11 cellular contexts compared by ENCODE assay signal in genomic region chr11:75330279-75330678, GRCh38. TPM values are rescaled to one million over a fixed set of nuclear protein-coding genes. Genes with fewer than 3 reads are reported as not detected.
A peak's percentile ranks its signal among the peaks of the same experiment; 100 is the strongest.
DNase-seq lines count a peak whose midpoint lies in the region; ATAC-seq, FAIRE-seq and TF ChIP-seq lines count a peak whose summit lies in the region.
"Had no signal": no experiment of that assay in that cellular context is flagged by ENCODE, and none has a peak within 500 bp of the region (broad histone marks: within the 10 kb centered on the region; RNA-seq: fewer than 3 reads in every experiment).

No MANE protein-coding gene starts in this region.

- no peaks in the 10 kb centered on the region for H3K9me1 ChIP-seq in endothelial cell of umbilical vein (replicated peaks; ENCODE audit: control insufficient read depth, extremely low read depth, insufficient read depth, low read length)

- 0% methylated on average over 1 of the region's 1 CpG for WGBS in pancreas, 2 donors

- peak; percentile 39 for DNase-seq in NCI-H146 (lab: John Stamatoyannopoulos, UW)
- DNase-seq in NCI-H146 treated with DMSO at 0.1 percent for 48 hours (lab: John Stamatoyannopoulos, UW; ENCODE audit: unreplicated experiment), result no peak
- peak; percentile 77 for DNase-seq in NCI-H69 (lab: John Stamatoyannopoulos, UW)
- DNase-seq in endothelial cell of umbilical vein (ENCODE audit: low read depth, low spot score), result peak; percentile 21
- DNase-seq in pancreas, result no peak
- DNase-seq in NCI-H1092 treated with DMSO at 0.1 percent for 48 hours (lab: John Stamatoyannopoulos, UW), result no peak
- DNase-seq in effector CD4-positive, alpha-beta T cell, result no peak
- DNase-seq in NOMO-1 treated with DMSO at 0.1 percent for 48 hours (lab: John Stamatoyannopoulos, UW; ENCODE audit: unreplicated experiment), result no peak
- DNase-seq: activated effector memory CD4-positive, alpha-beta T cell treated with anti-CD3 and anti-CD28 coated beads, Interleukin-2, amount 50 U/mL, for 16 hours; NCI-H345 had no signal

- no peaks in the 10 kb centered on the region for H3K9me3 ChIP-seq in endothelial cell of umbilical vein (replicated peaks; ENCODE audit: control insufficient read depth, insufficient read depth, low read length)
- H3K9me3 ChIP-seq in pancreas, result no peaks in the 10 kb centered on the region

- dilution Hi-C loops in endothelial cell of umbilical vein (cut with MboI; ENCODE audit: extremely low pct_ligation_motif_present, low sequenced_read_pairs), result no loop called here

- H3K9ac ChIP-seq in endothelial cell of umbilical vein (replicated peaks; ENCODE audit: extremely low read depth, insufficient read depth, low read length), result no peak overlapping the region

- peak in 1 of 4 donors; percentile 30 for ATAC-seq in pancreas
- ATAC-seq: left lobe of liver had no signal

- H4K20me1 ChIP-seq in endothelial cell of umbilical vein (replicated peaks; ENCODE audit: control insufficient read depth, extremely low read depth, insufficient read depth, low read length), result no peaks in the 10 kb centered on the region

- intact Hi-C loops in endothelial cell of umbilical vein (cut with micrococcal nuclease) (no loop called here), pancreas (cut with DNase I) (no loop called here)

- no peak overlapping the region for H3K4me2 ChIP-seq in endothelial cell of umbilical vein (ENCODE audit: insufficient read depth, low read length)

- peaks cover 9% of the 10 kb centered on the region for H3K79me2 ChIP-seq in endothelial cell of umbilical vein (ENCODE audit: control insufficient read depth, insufficient read depth, low read length)

- no peak overlapping the region for H3K4me3 ChIP-seq in endothelial cell of umbilical vein (replicated peaks in 1 of 3; ENCODE audit: insufficient read depth in 1 of 3, low read depth in 1 of 3, low read length in 3 of 3)
- H3K4me3 ChIP-seq in pancreas, result no peak overlapping the region

- CTCF ChIA-PET in endothelial cell of umbilical vein (lab: Charles Lee), result interaction anchor here (1.1 to 7.7 kb wide), 12 partner anchors 9 to 60 kb away, joined by 3 to 76 read pairs (median 4); no protein-coding TSS in a partner anchor

- no TSS peak for BruUV-seq in endothelial cell of umbilical vein (replicated peaks; lab: Mats Ljungman, UMichigan)

- H3K4me1 ChIP-seq in endothelial cell of umbilical vein (ENCODE audit: control insufficient read depth, extremely low read depth, insufficient read depth, low read length) (peaks cover 41% of the 10 kb centered on the region), pancreas (peaks cover 21 to 51% (median 35%) of the 10 kb centered on the region in 3 donors)

- no peaks in the 10 kb centered on the region for H3K36me3 ChIP-seq in endothelial cell of umbilical vein (ENCODE audit: control insufficient read depth in 2 of 2, extremely low read depth in 1 of 2, insufficient read depth in 2 of 2, low read length in 2 of 2)
- no peaks in the 10 kb centered on the region for H3K36me3 ChIP-seq in pancreas

- H2AFZ ChIP-seq in endothelial cell of umbilical vein (ENCODE audit: low read depth, low read length), result no peak overlapping the region

- TF ChIP-seq CTCF in endothelial cell of umbilical vein (IDR thresholded peaks at IDR 0.05; ENCODE audit: extremely low read depth in 1 of 2, insufficient read depth in 1 of 2, low read depth in 1 of 2, low read length in 2 of 2), result no peak
- TF ChIP-seq CTCF in pancreas (IDR thresholded peaks at IDR 0.05), result no peak

- no peak overlapping the region for H3K27ac ChIP-seq in endothelial cell of umbilical vein (ENCODE audit: insufficient read depth, low read depth, low read length)
- H3K27ac ChIP-seq in pancreas, result peak overlapping the region in 3 of 4 donors; percentile 8 to 28 (median 11)

- POLR2A ChIA-PET in endothelial cell of umbilical vein (lab: Charles Lee), result no interaction called here

- no peak for TF ChIP-seq POLR2A in endothelial cell of umbilical vein (IDR thresholded peaks at IDR 0.05; ENCODE audit: low read depth, low read length)

- FAIRE-seq in endothelial cell of umbilical vein (lab: Jason Lieb, UNC) (no peak), pancreas (lab: Jason Lieb, UNC) (no peak)

- H3K27me3 ChIP-seq in endothelial cell of umbilical vein (ENCODE audit: control insufficient read depth in 2 of 2, insufficient read depth in 2 of 2, low read length in 2 of 2) (no peaks in the 10 kb centered on the region), pancreas (no peaks in the 10 kb centered on the region)

TF ChIP-seq in endothelial cell of umbilical vein, 7 proteins besides CTCF, POLR2A, EP300 and RAD21:
- TF ChIP-seq EZH2 (IDR thresholded peaks at IDR 0.05; ENCODE audit: borderline replicate concordance, low read depth, low read length, severe bottlenecking) (no peak), MYC (IDR thresholded peaks at IDR 0.05; ENCODE audit: low read depth, low read length) (no peak), JUN (IDR thresholded peaks at IDR 0.05; ENCODE audit: borderline replicate concordance, insufficient read depth, insufficient read length, low read depth) (no peak), POLR2AphosphoS5 (IDR thresholded peaks at IDR 0.05; ENCODE audit: insufficient read depth, low read depth, low read length) (no peak), FOS (IDR thresholded peaks at IDR 0.05; ENCODE audit: borderline replicate concordance, insufficient read depth, low read length) (no peak), GATA2 (IDR thresholded peaks at IDR 0.05; ENCODE audit: insufficient read depth, insufficient read length, low read depth, low read length) (no peak)
- TF ChIP-seq, protein P1, sequence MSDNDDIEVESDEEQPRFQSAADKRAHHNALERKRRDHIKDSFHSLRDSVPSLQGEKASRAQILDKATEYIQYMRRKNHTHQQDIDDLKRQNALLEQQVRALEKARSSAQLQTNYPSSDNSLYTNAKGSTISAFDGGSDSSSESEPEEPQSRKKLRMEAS (IDR thresholded peaks at IDR 0.05; ENCODE audit: insufficient read depth, insufficient read length), result no peak
TF ChIP-seq in endothelial cell of umbilical vein: peak in this region for 0.

RNA-seq across cellular contexts. Expression of gene ARRB1, which starts 21.2 kb away (rescaled TPM):
- total RNA-seq in endothelial cell of umbilical vein, result 63.9 and 83.7 TPM in 2 replicates
- 76.6 and 92.6 TPM in 2 replicates for polyA plus RNA-seq in endothelial cell of umbilical vein
- polyA plus RNA-seq in endothelial cell of umbilical vein (2011; cell fraction: cytosol; rRNA removed), result 95.5 and 102 TPM in 2 replicates
- polyA plus RNA-seq in endothelial cell of umbilical vein (2011; cell fraction: nucleus; rRNA removed), result 93.4 and 108 TPM in 2 replicates
- 41.0 and 44.6 TPM in 2 replicates for polyA plus RNA-seq in endothelial cell of umbilical vein (2012)
- 284 and 350 TPM in 2 replicates for polyA minus RNA-seq in endothelial cell of umbilical vein
- 16.3 TPM for polyA minus RNA-seq in endothelial cell of umbilical vein (2011; cell fraction: cytosol; rRNA and poly(A)+ RNA removed)
- polyA minus RNA-seq in endothelial cell of umbilical vein (2011; cell fraction: nucleus; rRNA and poly(A)+ RNA removed), result 109 and 112 TPM in 2 replicates
- total RNA-seq in pancreas, result 10 to 100 TPM; 30.3 to 68.1 (median 33.8) TPM
- polyA plus RNA-seq in pancreas, result 10 to 100 TPM in 1 of 2 donors, 1 to 10 TPM in 1; 7.8 to 12.7 TPM

Comparison
In these comparisons a context has a peak if more than half of its experiments do, and no peak if none do; other contexts are left out.
1. DNase-seq: peak in NCI-H146 (single experiment), NCI-H69 (single experiment) and endothelial cell of umbilical vein (single experiment); none in NCI-H146 treated with DMSO at 0.1 percent for 48 hours (single experiment), pancreas (0 of 6), NCI-H1092 treated with DMSO at 0.1 percent for 48 hours (single experiment), effector CD4-positive, alpha-beta T cell (single experiment) and NOMO-1 treated with DMSO at 0.1 percent for 48 hours (single experiment).